Comparison of ENCODE assay signal across 1 cellular context in genomic region chr11:57562596-57562995, GRCh38.
TF ChIP-seq lines count a peak whose summit lies in the region.

No MANE protein-coding gene starts in this region.

TF ChIP-seq in H1, 55 proteins besides CTCF, POLR2A, EP300 and RAD21:
- no peak for TF ChIP-seq GTF2F1 (IDR thresholded peaks at IDR 0.05; ENCODE audit: borderline replicate concordance, low read depth, low read length)
- TF ChIP-seq POU5F1 (IDR thresholded peaks at IDR 0.05; ENCODE audit: low read depth, low read length): no peak
- no peak for TF ChIP-seq SRF (IDR thresholded peaks at IDR 0.05; ENCODE audit: low read depth, low read length)
- TF ChIP-seq SIRT6 (IDR thresholded peaks at IDR 0.05; ENCODE audit: low read length): no peak
